In the genomic region with DNA sequence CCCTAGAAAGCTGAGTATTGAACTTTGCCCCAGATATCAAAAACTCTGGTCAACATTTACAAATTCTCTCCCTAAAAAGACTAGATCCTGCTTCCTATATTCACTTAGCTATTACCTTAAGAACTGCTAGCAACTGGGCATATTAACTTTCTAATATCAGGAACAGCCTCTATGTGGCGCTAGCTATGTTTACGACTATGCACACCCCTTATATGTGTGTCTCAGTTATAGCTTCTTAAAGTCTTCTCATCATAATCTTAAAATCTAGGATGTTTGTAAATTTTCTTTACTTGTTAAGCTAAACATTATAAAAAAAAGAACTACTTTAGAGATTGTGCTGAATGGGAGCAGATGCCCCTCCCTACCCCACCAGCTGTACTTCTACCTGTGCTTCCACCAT, we compare ENCODE assay signal across 8 cellular contexts. TPM values are rescaled to one million over a fixed set of nuclear protein-coding genes. Genes with fewer than 3 reads are reported as not detected.
A peak's percentile ranks its signal among the peaks of the same experiment; 100 is the strongest.
DNase-seq lines count a peak whose midpoint lies in the region; ATAC-seq and TF ChIP-seq lines count a peak whose summit lies in the region.

No MANE protein-coding gene starts in this region.

- H3K27me3 ChIP-seq in stomach, result no peaks in the 10 kb centered on the region

- TF ChIP-seq POLR2A in stomach (IDR thresholded peaks at IDR 0.05), result no peak

- H3K27ac ChIP-seq in stomach, result no peak overlapping the region

- DNase-seq in CD1c-positive myeloid dendritic cell (ENCODE audit: extremely low spot score), result peak; percentile 58
- DNase-seq in HT1080 (ENCODE audit: low read depth), result peak; percentile 39
- peak; percentile 75 for DNase-seq in SK-MEL-5 (ENCODE audit: low read depth, low spot score)
- peak; percentile 59 for DNase-seq in fibroblast of the aortic adventitia (ENCODE audit: low read depth)
- DNase-seq in stomach, result no peak
- DNase-seq in UCSD-AML1 (lab: John Stamatoyannopoulos, UW; ENCODE audit: unreplicated experiment), result no peak

- H3K4me3 ChIP-seq in fibroblast of the aortic adventitia (ENCODE audit: low read depth, low read length) (no peak overlapping the region), stomach (no peak overlapping the region)

- TF ChIP-seq CTCF in fibroblast of the aortic adventitia (IDR thresholded peaks at IDR 0.05; ENCODE audit: insufficient read depth, low read length), result peak; percentile 48
- TF ChIP-seq CTCF in stomach (IDR thresholded peaks at IDR 0.05), result peak in 3 of 7 experiments; percentile 6 to 22 (median 9)

- TF ChIP-seq EP300 in stomach (IDR thresholded peaks at IDR 0.05), result no peak

- intact Hi-C loops in stomach (cut with DNase I; ENCODE audit: low total_unique reads), result loop anchor here (10.0 kb wide), 2 partner anchors 318 to 508 kb away; a partner anchor contains a TSS

- no peaks in the 10 kb centered on the region for H3K9me3 ChIP-seq in stomach

- ATAC-seq in HG02938 (IDR thresholded peaks at IDR 0.05; ENCODE audit: unreplicated experiment) (no peak), HG02571 (IDR thresholded peaks at IDR 0.05; ENCODE audit: unreplicated experiment) (no peak)

- in situ Hi-C loops in SK-MEL-5 (cut with HindIII; ENCODE audit: low pct_unique_long_range_greater_than_20kb, low sequenced_read_pairs), result no loop called here

- WGBS in stomach, 5 donors, result 23 to 48% (median 24%) methylated on average over 2 of the region's 2 CpGs

- peaks cover 6 to 33% (median 23%) of the 10 kb centered on the region in 4 donors for H3K4me1 ChIP-seq in stomach

- peaks cover 0 to 14% (median 7%) of the 10 kb centered on the region in 4 donors for H3K36me3 ChIP-seq in stomach

RNA-seq across cellular contexts. Expression of a gene that starts 1.7 kb away (rescaled TPM):
- 41.2 and 52.8 TPM in 2 replicates for total RNA-seq in HT1080 (2014; rRNA removed; shearing (Covaris generic))
- 56.7 and 61.8 TPM in 2 replicates for polyA plus RNA-seq in HT1080 (2015; cell fraction: cytosol; rRNA removed)
- polyA plus RNA-seq in HT1080 (2015; cell fraction: nucleus; rRNA removed), result 50.9 and 52.6 TPM in 2 replicates
- total RNA-seq in SK-MEL-5 (2014; rRNA removed; shearing (Covaris generic)), result 86.6 and 91.4 TPM in 2 replicates
- 56.6 and 61.1 TPM in 2 replicates for polyA plus RNA-seq in SK-MEL-5 (2015; cell fraction: cytosol; rRNA removed)
- polyA plus RNA-seq in SK-MEL-5 (2015; cell fraction: nucleus; rRNA removed), result 91.3 and 122 TPM in 2 replicates
- total RNA-seq in fibroblast of the aortic adventitia (ENCODE audit: low replicate concordance), result 9.6 and 34.2 TPM in 2 replicates
- total RNA-seq in stomach, result 10 to 100 TPM; 22.6 to 84.9 (median 50.4) TPM
- polyA plus RNA-seq in stomach, result 10 to 100 TPM; 28.0 to 34.1 (median 32.2) TPM

RNA-seq across cellular contexts. Expression of a gene that starts 43.0 kb away (rescaled TPM):
- not detected in 2 replicates for total RNA-seq in HT1080 (2014; rRNA removed; shearing (Covaris generic))
- polyA plus RNA-seq in HT1080 (2015; cell fraction: cytosol; rRNA removed), result 0.11 and 0.19 TPM in 2 replicates
- polyA plus RNA-seq in HT1080 (2015; cell fraction: nucleus; rRNA removed), result 0.11 and 0.26 TPM in 2 replicates
- not detected in 2 replicates for total RNA-seq in SK-MEL-5 (2014; rRNA removed; shearing (Covaris generic))
- not detected in 2 replicates for polyA plus RNA-seq in SK-MEL-5 (2015; cell fraction: cytosol; rRNA removed)
- not detected in 2 replicates for polyA plus RNA-seq in SK-MEL-5 (2015; cell fraction: nucleus; rRNA removed)
- not detected in 2 replicates for total RNA-seq in fibroblast of the aortic adventitia (ENCODE audit: low replicate concordance)
- total RNA-seq in stomach, result not detected
- polyA plus RNA-seq in stomach, result not detected

RNA-seq across cellular contexts. Expression of a gene that starts 47.1 kb away (rescaled TPM):
- total RNA-seq in HT1080 (2014; rRNA removed; shearing (Covaris generic)), result 38.0 and 49.5 TPM in 2 replicates
- polyA plus RNA-seq in HT1080 (2015; cell fraction: cytosol; rRNA removed), result 29.8 and 29.9 TPM in 2 replicates
- polyA plus RNA-seq in HT1080 (2015; cell fraction: nucleus; rRNA removed), result 26.9 and 28.2 TPM in 2 replicates
- total RNA-seq in SK-MEL-5 (2014; rRNA removed; shearing (Covaris generic)), result 42.5 and 45.3 TPM in 2 replicates
- polyA plus RNA-seq in SK-MEL-5 (2015; cell fraction: cytosol; rRNA removed), result 25.9 and 31.5 TPM in 2 replicates
- 16.3 and 16.9 TPM in 2 replicates for polyA plus RNA-seq in SK-MEL-5 (2015; cell fraction: nucleus; rRNA removed)
- total RNA-seq in fibroblast of the aortic adventitia (ENCODE audit: low replicate concordance) (28.0 and 49.0 TPM in 2 replicates), stomach (10 to 100 TPM in 3 of 5 donors, 1 to 10 TPM in 2; 9.0 to 45.2 (median 14.3) TPM)
- polyA plus RNA-seq in stomach, result 10 to 100 TPM; 16.7 to 25.4 (median 17.1) TPM

Comparison
In these comparisons a context has a peak if more than half of its experiments do, and no peak if none do; other contexts are left out.
1. DNase-seq: peak in CD1c-positive myeloid dendritic cell (single experiment), HT1080 (single experiment), SK-MEL-5 (single experiment) and fibroblast of the aortic adventitia (single experiment); none in stomach (single experiment) and UCSD-AML1 (single experiment).